In the genomic region with DNA sequence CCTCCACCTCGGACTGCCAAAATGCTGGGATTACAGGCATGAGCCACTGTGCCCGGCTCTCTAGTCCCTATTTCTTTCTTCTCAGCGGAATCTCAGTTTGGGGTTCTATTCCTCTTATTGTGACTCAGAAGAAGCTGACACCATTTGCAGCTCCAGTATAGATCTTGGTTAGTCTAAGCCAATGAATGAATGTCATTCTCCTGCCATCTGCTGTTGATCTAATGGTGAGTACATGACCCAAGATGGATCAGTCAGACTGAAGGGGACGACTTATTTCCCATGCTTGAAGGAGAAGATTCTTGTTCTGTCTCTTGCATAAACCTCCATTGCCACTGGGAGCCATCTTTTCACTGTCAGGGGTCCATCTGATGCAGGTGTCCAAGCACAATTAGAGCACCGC, we compare ENCODE assay signal across 22 cellular contexts.
A peak's percentile ranks its signal among the peaks of the same experiment; 100 is the strongest.
DNase-seq lines count a peak whose midpoint lies in the region; ATAC-seq and TF ChIP-seq lines count a peak whose summit lies in the region.
"Had no signal": no experiment of that assay in that cellular context is flagged by ENCODE, and none has a peak within 500 bp of the region (broad histone marks: within the 10 kb centered on the region; RNA-seq: fewer than 3 reads in every experiment).

No MANE protein-coding gene starts in this region.

- no peak overlapping the region for H3K9ac ChIP-seq in SK-N-SH

- ATAC-seq in SK-N-SH treated with all-trans-retinoic acid at 6 μM for 48 hours (peak; percentile 59), GM21529 (IDR thresholded peaks at IDR 0.05; ENCODE audit: unreplicated experiment) (no peak), HG02852 (IDR thresholded peaks at IDR 0.05; ENCODE audit: unreplicated experiment) (no peak)

- POLR2A ChIA-PET in SK-N-SH (lab: Yijun Ruan, JAX) = no interaction called here

- no peaks in the 10 kb centered on the region for H3K9me3 ChIP-seq in SK-N-SH
- H3K9me3 ChIP-seq: prostate gland, upper lobe of left lung had no signal

- H4K20me1 ChIP-seq in SK-N-SH (ENCODE audit: insufficient read depth) = no peaks in the 10 kb centered on the region

- TF ChIP-seq CTCF in SK-N-SH (IDR thresholded peaks at IDR 0.05) = no peak
- peak; percentile 34 for TF ChIP-seq CTCF in epithelial cell of proximal tubule (conservative IDR thresholded peaks at IDR 0.05; ENCODE audit: low read depth, low read length)

- no peaks in the 10 kb centered on the region for H3K36me3 ChIP-seq in SK-N-SH (replicated peaks in 1 of 2; ENCODE audit: control insufficient read depth in 1 of 2, insufficient read depth in 2 of 2, low read length in 1 of 2)
- H3K36me3 ChIP-seq: prostate gland, upper lobe of left lung had no signal

- TF ChIP-seq EP300 in SK-N-SH (IDR thresholded peaks at IDR 0.05; ENCODE audit: borderline replicate concordance in 1 of 2, low read depth in 1 of 2, low read length in 1 of 2) = no peak

- no peaks in the 10 kb centered on the region for H3K27me3 ChIP-seq in SK-N-SH (ENCODE audit: insufficient read depth)
- H3K27me3 ChIP-seq: upper lobe of left lung had no signal

- no peak overlapping the region for H2AFZ ChIP-seq in SK-N-SH (ENCODE audit: low read depth)

- WGBS in SK-N-SH (ENCODE audit: low lambda C conversion rate) = 79% methylated on average over 5 of the region's 5 CpGs

- no peak overlapping the region for H3K27ac ChIP-seq in SK-N-SH (ENCODE audit: low read depth in 2 of 2, low read length in 1 of 2)
- H3K27ac ChIP-seq: prostate gland, upper lobe of left lung had no signal

- H3K4me1 ChIP-seq in SK-N-SH (ENCODE audit: control insufficient read depth in 1 of 2, insufficient read depth in 2 of 2, low read depth in 1 of 2, low read length in 1 of 2) = no peaks in the 10 kb centered on the region
- H3K4me1 ChIP-seq: prostate gland had no signal

- no peak for TF ChIP-seq RAD21 in SK-N-SH (IDR thresholded peaks at IDR 0.05; ENCODE audit: low read length)

- no peak overlapping the region for H3K4me2 ChIP-seq in SK-N-SH

- H3F3A ChIP-seq in SK-N-SH (replicated peaks; ENCODE audit: insufficient read depth) = no peaks in the 10 kb centered on the region

- no peaks in the 10 kb centered on the region for H3K79me2 ChIP-seq in SK-N-SH (ENCODE audit: insufficient read depth)

- H3K4me3 ChIP-seq in SK-N-SH (ENCODE audit: low read depth in 2 of 2, low read length in 1 of 2) (no peak overlapping the region), epithelial cell of proximal tubule (ENCODE audit: low read depth, low read length) (no peak overlapping the region)
- H3K4me3 ChIP-seq: prostate gland, upper lobe of left lung had no signal

- DNase-seq in SK-N-SH (no peak), M059J (ENCODE audit: low read depth) (peak; percentile 39), epithelial cell of proximal tubule (ENCODE audit: low read depth) (no peak), pons (ENCODE audit: low spot score) (peak; percentile 56), NCI-H1105 (lab: John Stamatoyannopoulos, UW) (no peak)
- DNase-seq: activated CD4-positive, alpha-beta T cell treated with anti-CD3 and anti-CD28 coated beads for 1 hour; activated naive CD4-positive, alpha-beta T cell treated with anti-CD3 and anti-CD28 coated beads, Interleukin-2, amount 50 U/mL, for 16 hours; activated T-cell treated with anti-CD3 and anti-CD28 coated beads, Interleukin-2, amount 50 U/mL, for 72 hours; AML-193; anterior cingulate cortex; DMS79; glutamatergic neuron; kidney; NCI-H1105 treated with DMSO at 0.1 percent for 48 hours; NCI-H2107; NK-92 treated with Interleukin-12 subunit alpha and Interleukin-12 subunit beta, amount 100 ng/mL, for 24 hours; SIG-M5; upper lobe of left lung had no signal

- CTCF ChIA-PET in SK-N-SH (lab: Yijun Ruan, JAX) = interaction anchor here (1.0 kb wide), 1 partner anchor 150 kb away, joined by 4 read pairs; no protein-coding TSS in a partner anchor

- H3K9me2 ChIP-seq in SK-N-SH = no peaks in the 10 kb centered on the region

TF ChIP-seq in SK-N-SH treated with all-trans-retinoic acid at 6 μM for 48 hours, 23 proteins besides CTCF, POLR2A, EP300 and RAD21:
- TF ChIP-seq ZC3H10 (CRISPR knock-in tag; IDR thresholded peaks at IDR 0.05) (no peak), ISL1 (CRISPR knock-in tag; IDR thresholded peaks at IDR 0.05) (no peak), GLIS3 (CRISPR knock-in tag; IDR thresholded peaks at IDR 0.05) (no peak)
- TF ChIP-seq, protein P1, sequence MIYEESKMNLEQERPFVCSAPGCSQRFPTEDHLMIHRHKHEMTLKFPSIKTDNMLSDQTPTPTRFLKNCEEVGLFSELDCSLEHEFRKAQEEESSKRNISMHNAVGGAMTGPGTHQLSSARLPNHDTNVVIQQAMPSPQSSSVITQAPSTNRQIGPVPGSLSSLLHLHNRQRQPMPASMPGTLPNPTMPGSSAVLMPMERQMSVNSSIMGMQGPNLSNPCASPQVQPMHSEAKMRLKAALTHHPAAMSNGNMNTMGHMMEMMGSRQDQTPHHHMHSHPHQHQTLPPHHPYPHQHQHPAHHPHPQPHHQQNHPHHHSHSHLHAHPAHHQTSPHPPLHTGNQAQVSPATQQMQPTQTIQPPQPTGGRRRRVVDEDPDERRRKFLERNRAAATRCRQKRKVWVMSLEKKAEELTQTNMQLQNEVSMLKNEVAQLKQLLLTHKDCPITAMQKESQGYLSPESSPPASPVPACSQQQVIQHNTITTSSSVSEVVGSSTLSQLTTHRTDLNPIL (CRISPR knock-in tag; IDR thresholded peaks at IDR 0.05; ENCODE audit: low read depth) = no peak

TF ChIP-seq in SK-N-SH, 30 proteins besides CTCF, POLR2A, EP300 and RAD21:
- no peak for TF ChIP-seq NRF1 (IDR thresholded peaks at IDR 0.05; ENCODE audit: low read depth, low read length)
- TF ChIP-seq, protein P2, sequence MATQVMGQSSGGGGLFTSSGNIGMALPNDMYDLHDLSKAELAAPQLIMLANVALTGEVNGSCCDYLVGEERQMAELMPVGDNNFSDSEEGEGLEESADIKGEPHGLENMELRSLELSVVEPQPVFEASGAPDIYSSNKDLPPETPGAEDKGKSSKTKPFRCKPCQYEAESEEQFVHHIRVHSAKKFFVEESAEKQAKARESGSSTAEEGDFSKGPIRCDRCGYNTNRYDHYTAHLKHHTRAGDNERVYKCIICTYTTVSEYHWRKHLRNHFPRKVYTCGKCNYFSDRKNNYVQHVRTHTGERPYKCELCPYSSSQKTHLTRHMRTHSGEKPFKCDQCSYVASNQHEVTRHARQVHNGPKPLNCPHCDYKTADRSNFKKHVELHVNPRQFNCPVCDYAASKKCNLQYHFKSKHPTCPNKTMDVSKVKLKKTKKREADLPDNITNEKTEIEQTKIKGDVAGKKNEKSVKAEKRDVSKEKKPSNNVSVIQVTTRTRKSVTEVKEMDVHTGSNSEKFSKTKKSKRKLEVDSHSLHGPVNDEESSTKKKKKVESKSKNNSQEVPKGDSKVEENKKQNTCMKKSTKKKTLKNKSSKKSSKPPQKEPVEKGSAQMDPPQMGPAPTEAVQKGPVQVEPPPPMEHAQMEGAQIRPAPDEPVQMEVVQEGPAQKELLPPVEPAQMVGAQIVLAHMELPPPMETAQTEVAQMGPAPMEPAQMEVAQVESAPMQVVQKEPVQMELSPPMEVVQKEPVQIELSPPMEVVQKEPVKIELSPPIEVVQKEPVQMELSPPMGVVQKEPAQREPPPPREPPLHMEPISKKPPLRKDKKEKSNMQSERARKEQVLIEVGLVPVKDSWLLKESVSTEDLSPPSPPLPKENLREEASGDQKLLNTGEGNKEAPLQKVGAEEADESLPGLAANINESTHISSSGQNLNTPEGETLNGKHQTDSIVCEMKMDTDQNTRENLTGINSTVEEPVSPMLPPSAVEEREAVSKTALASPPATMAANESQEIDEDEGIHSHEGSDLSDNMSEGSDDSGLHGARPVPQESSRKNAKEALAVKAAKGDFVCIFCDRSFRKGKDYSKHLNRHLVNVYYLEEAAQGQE (IDR thresholded peaks at IDR 0.05; ENCODE audit: low read depth, low read length) = no peak
- TF ChIP-seq FOXM1 (IDR thresholded peaks at IDR 0.05; ENCODE audit: low read depth) = no peak
- no peak for TF ChIP-seq POLR2AphosphoS5 (IDR thresholded peaks at IDR 0.05; ENCODE audit: low read depth, low read length)
- no peak for TF ChIP-seq CHD2 (IDR thresholded peaks at IDR 0.05; ENCODE audit: low read length, partially characterized antibody)
- TF ChIP-seq SMC3 (IDR thresholded peaks at IDR 0.05; ENCODE audit: low read depth, low read length) = no peak
- TF ChIP-seq, protein P3, sequence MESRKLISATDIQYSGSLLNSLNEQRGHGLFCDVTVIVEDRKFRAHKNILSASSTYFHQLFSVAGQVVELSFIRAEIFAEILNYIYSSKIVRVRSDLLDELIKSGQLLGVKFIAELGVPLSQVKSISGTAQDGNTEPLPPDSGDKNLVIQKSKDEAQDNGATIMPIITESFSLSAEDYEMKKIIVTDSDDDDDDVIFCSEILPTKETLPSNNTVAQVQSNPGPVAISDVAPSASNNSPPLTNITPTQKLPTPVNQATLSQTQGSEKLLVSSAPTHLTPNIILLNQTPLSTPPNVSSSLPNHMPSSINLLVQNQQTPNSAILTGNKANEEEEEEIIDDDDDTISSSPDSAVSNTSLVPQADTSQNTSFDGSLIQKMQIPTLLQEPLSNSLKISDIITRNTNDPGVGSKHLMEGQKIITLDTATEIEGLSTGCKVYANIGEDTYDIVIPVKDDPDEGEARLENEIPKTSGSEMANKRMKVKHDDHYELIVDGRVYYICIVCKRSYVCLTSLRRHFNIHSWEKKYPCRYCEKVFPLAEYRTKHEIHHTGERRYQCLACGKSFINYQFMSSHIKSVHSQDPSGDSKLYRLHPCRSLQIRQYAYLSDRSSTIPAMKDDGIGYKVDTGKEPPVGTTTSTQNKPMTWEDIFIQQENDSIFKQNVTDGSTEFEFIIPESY (IDR thresholded peaks at IDR 0.05; ENCODE audit: borderline replicate concordance, low read depth) = no peak

Comparison
In these comparisons a context has a peak if more than half of its experiments do, and no peak if none do; other contexts are left out.
1. DNase-seq: peak in M059J (single experiment) and pons (single experiment); none in SK-N-SH (single experiment), epithelial cell of proximal tubule (single experiment) and NCI-H1105 (single experiment).